Comparison of ENCODE assay signal across 8 cellular contexts in the genomic region with DNA sequence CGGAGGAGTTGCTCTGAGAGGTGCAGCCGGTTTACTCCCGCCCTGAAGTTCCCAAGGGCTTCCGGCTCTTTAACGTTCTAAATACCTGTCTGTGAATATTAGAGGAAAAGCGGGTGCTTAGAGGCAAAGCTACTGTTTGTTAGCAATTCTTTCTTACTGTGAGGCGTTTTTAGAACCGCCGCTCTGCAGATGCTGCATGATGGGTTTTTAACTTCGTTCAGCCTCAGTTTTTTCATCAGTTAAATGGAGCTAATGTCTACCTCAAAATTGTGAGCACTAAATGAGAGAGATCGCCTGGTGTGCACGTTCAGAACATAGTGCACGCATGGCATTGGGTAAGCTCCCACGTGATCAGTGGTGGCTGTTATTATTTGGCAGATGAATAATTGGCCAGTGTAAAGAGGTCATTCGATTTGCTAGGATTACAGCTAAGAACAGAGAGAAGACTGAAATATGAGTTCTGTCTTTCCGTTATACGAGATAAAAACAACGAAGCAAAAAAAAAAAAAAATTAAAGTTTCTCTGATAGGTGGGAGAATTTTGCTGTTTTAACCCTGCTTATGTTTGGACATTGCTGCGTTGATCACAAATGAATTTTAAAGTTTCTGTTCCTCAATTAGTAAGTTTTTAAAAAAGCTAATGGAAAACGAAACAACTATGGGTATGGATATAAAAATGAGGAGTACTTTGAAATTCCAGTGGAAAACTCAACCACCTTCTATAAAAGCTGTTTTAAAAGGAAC. TPM values are rescaled to one million over a fixed set of nuclear protein-coding genes. Genes with fewer than 3 reads are reported as not detected.
DNase-seq lines count a peak whose midpoint lies in the region; ATAC-seq and TF ChIP-seq lines count a peak whose summit lies in the region.

No MANE protein-coding gene starts in this region.

- H3K27ac ChIP-seq in fibroblast of lung (ENCODE audit: insufficient read depth, low read length) (peak overlapping the region; percentile 86), neural progenitor cell (peak overlapping the region; percentile 29)

- H3K9ac ChIP-seq in fibroblast of lung (ENCODE audit: insufficient read depth, low read length), result peak overlapping the region; percentile 21
- H3K9ac ChIP-seq in neural progenitor cell, result no peak overlapping the region

- no peaks in the 10 kb centered on the region for H3K27me3 Mint-ChIP-seq in activated CD8-positive, alpha-beta T cell treated with anti-CD3 and anti-CD28 coated beads for 36 hours
- H3K27me3 Mint-ChIP-seq in neural progenitor cell (ENCODE audit: insufficient read depth, low read depth), result peaks cover 5% of the 10 kb centered on the region

- H3K27me3 ChIP-seq in fibroblast of lung (ENCODE audit: control insufficient read depth, insufficient read depth, low read length) (no peaks in the 10 kb centered on the region), neural progenitor cell (no peaks in the 10 kb centered on the region)

- H3K4me1 Mint-ChIP-seq in activated CD8-positive, alpha-beta T cell treated with anti-CD3 and anti-CD28 coated beads for 36 hours (ENCODE audit: low read depth), result peaks cover 38% of the 10 kb centered on the region
- peaks cover 14% of the 10 kb centered on the region for H3K4me1 Mint-ChIP-seq in neural progenitor cell

- in situ Hi-C loops in Caki2 (cut with HindIII; ENCODE audit: low pct_unique_long_range_greater_than_20kb, low sequenced_read_pairs), result no loop called here

- peak; percentile 57 for ATAC-seq in GM19455 (IDR thresholded peaks at IDR 0.05; ENCODE audit: unreplicated experiment)
- peak; percentile 45 for ATAC-seq in HG03520 (IDR thresholded peaks at IDR 0.05; ENCODE audit: unreplicated experiment)
- ATAC-seq in activated CD8-positive, alpha-beta T cell treated with anti-CD3 and anti-CD28 coated beads for 36 hours, result peak; percentile 56

- no peaks in the 10 kb centered on the region for H4K20me1 ChIP-seq in fibroblast of lung (ENCODE audit: control insufficient read depth, extremely low read depth, insufficient read depth, low read length)
- no peaks in the 10 kb centered on the region for H4K20me1 ChIP-seq in neural progenitor cell (ENCODE audit: low read depth)

- H2AFZ ChIP-seq in fibroblast of lung (ENCODE audit: low read length) (peak overlapping the region; percentile 68), neural progenitor cell (replicated peaks) (peak overlapping the region; percentile 88)

- CTCF ChIA-PET in activated CD8-positive, alpha-beta T cell treated with anti-CD3 and anti-CD28 coated beads for 36 hours (lab: Charles Lee), result interaction anchor here (0.8 to 4.1 kb wide), 11 partner anchors 14 to 334 kb away, joined by 3 to 38 read pairs (median 3); no protein-coding TSS in a partner anchor

- H3K79me2 ChIP-seq in fibroblast of lung (ENCODE audit: control insufficient read depth, insufficient read depth, low read length) (peaks cover 10% of the 10 kb centered on the region), neural progenitor cell (ENCODE audit: low read depth) (peaks cover 36% of the 10 kb centered on the region)

- H3K9me3 ChIP-seq in fibroblast of lung (ENCODE audit: control insufficient read depth, insufficient read depth, low read depth, low read length) (no peaks in the 10 kb centered on the region), neural progenitor cell (ENCODE audit: low read depth) (no peaks in the 10 kb centered on the region)

- H3K27ac Mint-ChIP-seq in activated CD8-positive, alpha-beta T cell treated with anti-CD3 and anti-CD28 coated beads for 36 hours, result peak overlapping the region; percentile 99
- H3K27ac Mint-ChIP-seq in neural progenitor cell, result no peak overlapping the region

- intact Hi-C loops in activated CD8-positive, alpha-beta T cell treated with anti-CD3 and anti-CD28 coated beads for 36 hours (cut with micrococcal nuclease), result loop anchor here (5.0 kb wide), 1 partner anchor 143 kb away; no protein-coding TSS in a partner anchor

- peak overlapping the region; percentile 98 for H3K4me3 Mint-ChIP-seq in activated CD8-positive, alpha-beta T cell treated with anti-CD3 and anti-CD28 coated beads for 36 hours
- H3K4me3 Mint-ChIP-seq in neural progenitor cell, result peak overlapping the region; percentile 95

- H3K36me3 Mint-ChIP-seq in activated CD8-positive, alpha-beta T cell treated with anti-CD3 and anti-CD28 coated beads for 36 hours (ENCODE audit: low read depth), result peaks cover 26% of the 10 kb centered on the region
- peaks cover 7% of the 10 kb centered on the region for H3K36me3 Mint-ChIP-seq in neural progenitor cell

- no peak for TF ChIP-seq CTCF in activated CD8-positive, alpha-beta T cell treated with anti-CD3 and anti-CD28 coated beads for 36 hours (IDR thresholded peaks at IDR 0.05)
- TF ChIP-seq CTCF in fibroblast of lung (conservative IDR thresholded peaks at IDR 0.05 in 1 of 2, IDR thresholded peaks at IDR 0.05 in 1 of 2; ENCODE audit: low read depth in 1 of 2, low read length in 2 of 2), result no peak
- TF ChIP-seq CTCF in neural progenitor cell (IDR thresholded peaks at IDR 0.05), result no peak

- peaks cover 6% of the 10 kb centered on the region for H3F3A ChIP-seq in neural progenitor cell (ENCODE audit: low read depth)

- H3K36me3 ChIP-seq in fibroblast of lung (ENCODE audit: control insufficient read depth, insufficient read depth, low read length) (no peaks in the 10 kb centered on the region), neural progenitor cell (no peaks in the 10 kb centered on the region)

- H3K4me1 ChIP-seq in fibroblast of lung (ENCODE audit: control insufficient read depth, extremely low read depth, insufficient read depth, low read length) (peaks cover 6% of the 10 kb centered on the region), neural progenitor cell (no peaks in the 10 kb centered on the region)

- no peaks in the 10 kb centered on the region for H3K9me3 Mint-ChIP-seq in activated CD8-positive, alpha-beta T cell treated with anti-CD3 and anti-CD28 coated beads for 36 hours
- H3K9me3 Mint-ChIP-seq in neural progenitor cell, result peaks cover 3% of the 10 kb centered on the region

- peak overlapping the region; percentile 42 to 95 (median 70) for H3K4me3 ChIP-seq in fibroblast of lung (replicated peaks in 1 of 4; ENCODE audit: control extremely low read depth in 1 of 4, insufficient read depth in 1 of 4, low read depth in 3 of 4, low read length in 4 of 4)
- H3K4me3 ChIP-seq in neural progenitor cell, result peak overlapping the region; percentile 92

- DNase-seq in Caki2 (ENCODE audit: low read depth), result peak; percentile 85
- DNase-seq in NCI-H82 (lab: John Stamatoyannopoulos, UW), result peak; percentile 96
- peak; percentile 87 for DNase-seq in activated CD8-positive, alpha-beta T cell treated with anti-CD3 and anti-CD28 coated beads for 36 hours
- peak; percentile 80 to 90 for DNase-seq in fibroblast of lung (ENCODE audit: low read depth in 2 of 2)
- no peak for DNase-seq in neural progenitor cell (ENCODE audit: low spot score)
- peak; percentile 55 for DNase-seq in ureter (ENCODE audit: low spot score)

- POLR2A ChIA-PET in activated CD8-positive, alpha-beta T cell treated with anti-CD3 and anti-CD28 coated beads for 36 hours (lab: Charles Lee), result interaction anchor here (0.6 to 1.3 kb wide), 4 partner anchors 90 to 143 kb away, joined by 3 to 4 read pairs (median 3); no protein-coding TSS in a partner anchor

- H3K4me2 ChIP-seq in fibroblast of lung (ENCODE audit: extremely low read depth, insufficient read depth, low read length), result peak overlapping the region; percentile 82
- H3K4me2 ChIP-seq in neural progenitor cell, result peak overlapping the region; percentile 83

RNA-seq across cellular contexts. Expression of a gene that starts 0.7 kb away (rescaled TPM):
- 18.6 and 21.3 TPM in 2 replicates for total RNA-seq in Caki2 (2014; rRNA removed; shearing (Covaris generic); ENCODE audit: low replicate concordance)
- 10 to 100 TPM; 70.9 to 76.6 TPM for total RNA-seq in activated CD8-positive, alpha-beta T cell treated with anti-CD3 and anti-CD28 coated beads for 36 hours
- total RNA-seq in fibroblast of lung, result 16.4 and 28.9 TPM in 2 replicates
- polyA plus RNA-seq in fibroblast of lung, result 16.3 and 18.0 TPM in 2 replicates
- 13.0 and 14.7 TPM in 2 replicates for polyA plus RNA-seq in fibroblast of lung (2012)
- 1.1 and 14.7 TPM in 2 replicates for polyA minus RNA-seq in fibroblast of lung (ENCODE audit: low replicate concordance)
- total RNA-seq in neural progenitor cell (ENCODE audit: low replicate concordance), result 24.1 and 24.6 TPM in 2 replicates
- 36.7 TPM for total RNA-seq in ureter

RNA-seq across cellular contexts. Expression of a gene that starts 51.1 kb away (rescaled TPM):
- total RNA-seq in Caki2 (2014; rRNA removed; shearing (Covaris generic); ENCODE audit: low replicate concordance), result not detected in 2 replicates
- total RNA-seq in activated CD8-positive, alpha-beta T cell treated with anti-CD3 and anti-CD28 coated beads for 36 hours, result not detected
- not detected in 2 replicates for total RNA-seq in fibroblast of lung
- polyA plus RNA-seq in fibroblast of lung, result 0.05 TPM in 1 of 2 replicates, not detected in the other
- not detected in 2 replicates for polyA plus RNA-seq in fibroblast of lung (2012)
- not detected in 2 replicates for polyA minus RNA-seq in fibroblast of lung (ENCODE audit: low replicate concordance)
- total RNA-seq in neural progenitor cell (ENCODE audit: low replicate concordance), result not detected in 2 replicates
- not detected for total RNA-seq in ureter
